ENCODE assay signal across 27 cellular contexts in genomic region chr22:36568846-36569245, GRCh38.
"Had no signal": no experiment of that assay in that cellular context is flagged by ENCODE, and none has a peak within 500 bp of the region (broad histone marks: within the 10 kb centered on the region; RNA-seq: fewer than 3 reads in every experiment).

No MANE protein-coding gene starts in this region.

- H3K9me3 ChIP-seq: stomach, suprapubic skin, testis, thoracic aorta, thyroid gland, tibial artery, tibial nerve, transverse colon, upper lobe of left lung, upper lobe of right lung, uterus, vagina had no signal

- DNase-seq: stimulated activated CD4-positive, alpha-beta T cell treated with anti-CD3 and anti-CD28 coated beads, Interleukin-2, amount 100 ng/mL, for 48 hours; stimulated activated CD4-positive, alpha-beta T cell treated with anti-CD3 and anti-CD28 coated beads, Interleukin-4, amount 100 ng/mL, for 1 hour; stimulated activated CD4-positive, alpha-beta T cell treated with anti-CD3 and anti-CD28 coated beads, Interleukin-4, amount 100 ng/mL, for 24 hours; stimulated activated CD4-positive, alpha-beta T cell treated with anti-CD3 and anti-CD28 coated beads, Interleukin-4, amount 100 ng/mL, for 4 hours; stimulated activated CD8-positive, alpha-beta memory T cell treated with anti-CD3 and anti-CD28 coated beads, Interleukin-4, amount 100 ng/mL, for 48 hours; stimulated activated naive B cell treated with anti-CD40 and anti-IgM and Interleukin-4, amounts not matched to agents 10 μg/mL and 1 μg/mL and 100 μg/mL, for 72 hours; stimulated activated naive CD4-positive, alpha-beta T cell; stimulated activated naive CD4-positive, alpha-beta T cell treated with Interleukin-2 at 50 U/mL for 16 hours; stimulated activated naive CD8-positive, alpha-beta T cell treated with anti-CD3 and anti-CD28 coated beads, Interleukin-15, amount 100 ng/mL, for 72 hours; stimulated activated naive CD8-positive, alpha-beta T cell treated with anti-CD3 and anti-CD28 coated beads, Interleukin-15, Interleukin-2, amounts not matched to agents 100 U/mL and 50 U/mL, for 24 hours; stomach; substantia nigra; testis; thyroid gland; tibial artery; transverse colon; trophoblast cell; upper lobe of left lung; upper lobe of right lung; uterus had no signal

- H3K4me1 ChIP-seq: stomach, suprapubic skin, testis, thyroid gland, tibial artery, tibial nerve, transverse colon, upper lobe of left lung, upper lobe of right lung, uterus, vagina had no signal

- ATAC-seq: stimulated activated effector memory CD8-positive, alpha-beta T cell treated with anti-CD3 and anti-CD28 coated beads, Interleukin-12 subunit alpha, Interleukin-12 subunit beta, amount 100 ng/mL, for 72 hours; stimulated activated memory B cell treated with anti-CD40 and anti-IgM and Interleukin-4, amounts not matched to agents 10 μg/mL and 1 μg/mL and 100 μg/mL, for 72 hours; stimulated activated naive B cell treated with anti-CD40 and anti-IgM and Interleukin-4, amounts not matched to agents 10 μg/mL and 1 μg/mL and 100 μg/mL, for 72 hours; stimulated activated naive CD8-positive, alpha-beta T cell treated with anti-CD3 and anti-CD28 coated beads, Interleukin-15, amount 100 ng/mL, for 72 hours; stimulated activated naive CD8-positive, alpha-beta T cell treated with anti-CD3 and anti-CD28 coated beads, Interleukin-15, Interleukin-2, amounts not matched to agents 100 U/mL and 50 U/mL, for 24 hours; upper lobe of right lung had no signal

- H3K27me3 ChIP-seq: testis, thyroid gland, uterus, vagina had no signal

- H3K27ac ChIP-seq: stomach, suprapubic skin, testis, thoracic aorta, thyroid gland, tibial artery, tibial nerve, transverse colon, upper lobe of left lung, upper lobe of right lung, uterus, vagina had no signal

- FAIRE-seq: urothelium cell line had no signal

- H3K4me3 ChIP-seq: stomach, suprapubic skin, testis, thoracic aorta, thyroid gland, tibial artery, tibial nerve, transverse colon, upper lobe of left lung, upper lobe of right lung, uterus, vagina had no signal

- H3K36me3 ChIP-seq: stomach, suprapubic skin, thoracic aorta, thyroid gland, tibial artery, tibial nerve, transverse colon, upper lobe of left lung, upper lobe of right lung, uterus, vagina had no signal
